In the genomic region with DNA sequence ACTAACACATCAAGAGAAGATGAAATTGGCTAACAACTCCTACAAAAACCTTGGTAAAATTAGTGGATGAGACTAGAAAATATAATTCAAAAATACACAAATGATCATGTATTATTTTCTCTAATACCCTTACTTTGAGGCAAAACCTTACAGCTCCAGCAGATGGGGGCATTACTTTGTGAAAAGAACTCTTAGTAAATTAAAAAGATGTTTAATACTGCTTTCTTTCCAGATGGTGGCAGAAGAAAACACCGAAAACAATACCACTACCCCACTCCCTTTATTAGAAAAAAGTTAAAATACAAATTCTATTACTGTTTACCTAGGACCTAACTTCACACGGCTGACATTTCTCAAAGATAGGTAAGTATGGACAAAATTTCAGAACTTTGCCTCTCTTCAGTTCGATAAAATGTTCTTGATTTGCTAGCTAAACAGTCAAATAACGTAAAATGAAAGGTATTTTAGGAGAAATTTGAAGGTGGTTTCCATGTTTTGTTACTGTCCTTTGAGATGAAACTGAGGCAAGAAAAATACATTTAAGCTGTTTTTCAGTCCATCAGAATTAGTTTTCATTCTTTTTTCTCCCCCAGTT, we compare ENCODE assay signal across 8 cellular contexts. TPM values are rescaled to one million over a fixed set of nuclear protein-coding genes. Genes with fewer than 3 reads are reported as not detected.
DNase-seq lines count a peak whose midpoint lies in the region; ATAC-seq and TF ChIP-seq lines count a peak whose summit lies in the region.

No MANE protein-coding gene starts in this region.

- peaks cover 10% of the 10 kb centered on the region for H4K20me1 ChIP-seq in OCI-LY7 (ENCODE audit: insufficient read depth, low read length)

- H3K4me3 Mint-ChIP-seq in mesothelial cell of epicardium: no peak overlapping the region

- H3K79me2 ChIP-seq in OCI-LY7 (ENCODE audit: insufficient read depth, low read depth, low read length): no peaks in the 10 kb centered on the region

- no peaks in the 10 kb centered on the region for H3K4me1 Mint-ChIP-seq in mesothelial cell of epicardium

- intact Hi-C loops in OCI-LY7 (cut with micrococcal nuclease; ENCODE audit: unreplicated experiment): loop anchor here (1.0 to 10.0 kb wide), 3 partner anchors 212 to 1005 kb away; no protein-coding TSS in a partner anchor

- no peak overlapping the region for H3K4me2 ChIP-seq in OCI-LY7 (ENCODE audit: low read length)

- peaks cover 6% of the 10 kb centered on the region for H3K36me3 Mint-ChIP-seq in mesothelial cell of epicardium

- H3K27ac Mint-ChIP-seq in mesothelial cell of epicardium: peak overlapping the region; percentile 59

- CTCF ChIA-PET in OCI-LY7 (lab: Charles Lee; ENCODE audit: unreplicated experiment): interaction anchor here (1.1 kb wide), 1 partner anchor 519 kb away, joined by 7 read pairs; no protein-coding TSS in a partner anchor

- H3K27me3 Mint-ChIP-seq in mesothelial cell of epicardium (ENCODE audit: low read depth): no peaks in the 10 kb centered on the region

- no peaks in the 10 kb centered on the region for H3K4me1 ChIP-seq in OCI-LY7 (ENCODE audit: insufficient read depth, low read length, poor library complexity, severe bottlenecking)

- BruUV-seq in OCI-LY7 (replicated peaks; lab: Mats Ljungman, UMichigan): no TSS peak

- peaks cover 5% of the 10 kb centered on the region for H3K9me3 Mint-ChIP-seq in mesothelial cell of epicardium

- POLR2A ChIA-PET in OCI-LY7 (lab: Charles Lee): interaction anchor here (0.9 to 2.3 kb wide), 3 partner anchors 11 to 519 kb away, joined by 3 to 6 read pairs (median 5); no protein-coding TSS in a partner anchor

- ATAC-seq in GM19328 (IDR thresholded peaks at IDR 0.05; ENCODE audit: unreplicated experiment) (peak; percentile 73), HG03439 (IDR thresholded peaks at IDR 0.05; ENCODE audit: unreplicated experiment) (peak; percentile 86)

- H3K9me3 ChIP-seq in OCI-LY7 (ENCODE audit: low read length): no peaks in the 10 kb centered on the region

- no peak overlapping the region for H2AFZ ChIP-seq in OCI-LY7 (ENCODE audit: low read length)

- no peak overlapping the region for H3K27ac ChIP-seq in OCI-LY7 (ENCODE audit: low read depth, low read length, poor library complexity, severe bottlenecking)

- DNase-seq in NCI-H2081 (lab: John Stamatoyannopoulos, UW): peak; percentile 15 to 29
- DNase-seq in NCI-H2081 treated with DMSO at 0.1 percent for 48 hours (lab: John Stamatoyannopoulos, UW): no peak
- DNase-seq in OCI-LY7 (ENCODE audit: low spot score): peak; percentile 64
- DNase-seq in dedifferentiated amniotic fluid mesenchymal stem cell (ENCODE audit: extremely low spot score): peak; percentile 72
- no peak for DNase-seq in mesothelial cell of epicardium (ENCODE audit: low spot score in 2 of 2, unreplicated experiment in 2 of 2)
- no peak for DNase-seq in NK-92 treated with Interleukin-12 subunit alpha and Interleukin-12 subunit beta, amount 100 ng/mL, for 24 hours (lab: John Stamatoyannopoulos, UW)

- no peaks in the 10 kb centered on the region for H3K9me2 ChIP-seq in OCI-LY7 (ENCODE audit: insufficient read depth, low read length)

- TF ChIP-seq CTCF in OCI-LY7 (conservative IDR thresholded peaks at IDR 0.05; ENCODE audit: low read length) (peak; percentile 97), mesothelial cell of epicardium (IDR thresholded peaks at IDR 0.05; ENCODE audit: unreplicated experiment) (peak; percentile 41)

- H3K4me3 ChIP-seq in OCI-LY7 (ENCODE audit: low read depth, low read length, poor library complexity, severe bottlenecking): no peak overlapping the region

- peaks cover 3% of the 10 kb centered on the region; the same call in 1 of the 2 replicates for H3K36me3 ChIP-seq in OCI-LY7 (ENCODE audit: insufficient read depth, low read length)

RNA-seq across cellular contexts. Expression of gene ORC4, which starts 30.6 kb away (rescaled TPM):
- total RNA-seq in OCI-LY7 (2014; rRNA removed; shearing (Covaris generic)): 20.3 and 21.0 TPM in 2 replicates
- total RNA-seq in OCI-LY7 (2022) (32.9 and 37.4 TPM in 2 replicates), mesothelial cell of epicardium (62.7 to 69.8 TPM (median 67.6 TPM) in 3 replicates)

RNA-seq across cellular contexts. Expression of gene MBD5, which starts 31.0 kb away (rescaled TPM):
- total RNA-seq in OCI-LY7 (2014; rRNA removed; shearing (Covaris generic)): 8.6 and 13.8 TPM in 2 replicates
- 39.8 and 46.3 TPM in 2 replicates for total RNA-seq in OCI-LY7 (2022)
- 90.7 to 100 TPM (median 97.8 TPM) in 3 replicates for total RNA-seq in mesothelial cell of epicardium

Comparison
In these comparisons a context has a peak if more than half of its experiments do, and no peak if none do; other contexts are left out.
1. DNase-seq: peak in NCI-H2081 (2 of 2), OCI-LY7 (single experiment) and dedifferentiated amniotic fluid mesenchymal stem cell (single experiment); none in NCI-H2081 treated with DMSO at 0.1 percent for 48 hours (single experiment), mesothelial cell of epicardium (0 of 2) and NK-92 treated with Interleukin-12 subunit alpha and Interleukin-12 subunit beta, amount 100 ng/mL, for 24 hours (single experiment).